ENCODE assay signal across 8 cellular contexts in genomic region chr12:47815447-47815846, GRCh38. TPM values are rescaled to one million over a fixed set of nuclear protein-coding genes. Genes with fewer than 3 reads are reported as not detected.
A peak's percentile ranks its signal among the peaks of the same experiment; 100 is the strongest.
DNase-seq lines count a peak whose midpoint lies in the region; ATAC-seq and TF ChIP-seq lines count a peak whose summit lies in the region.
"Not testable (repeated sequence)": the region's sequence is repeated elsewhere in the genome, so short reads cannot be mapped to it uniquely, and the experiment has no call there.

No MANE protein-coding gene starts in this region.

- H3K9me3 ChIP-seq in A673 (ENCODE audit: low read depth, low read length, poor library complexity, severe bottlenecking) = not testable (repeated sequence)

- peak overlapping the region; percentile 99 for H3K4me2 ChIP-seq in KMS-11

- not testable (repeated sequence) for H4K20me1 ChIP-seq in KMS-11 (ENCODE audit: insufficient read depth)

- BruUV-seq in A673 (replicated peaks; lab: Mats Ljungman, UMichigan) = TSS peak; percentile 2

- not testable (repeated sequence) for H3K9ac ChIP-seq in KMS-11

- H3K27me3 Mint-ChIP-seq in T-helper 2 cell treated with Interferon-gamma antibody and Interleukin-4, amounts not matched to agents 5 μg/mL and 100 μg/mL, for 36 hours (ENCODE audit: low read depth); effector memory CD8-positive, alpha-beta T cell; neural crest cell (ENCODE audit: low read depth); stimulated activated naive CD8-positive, alpha-beta T cell treated with anti-CD3 and anti-CD28 coated beads, Interleukin-15, Interleukin-2, amounts not matched to agents 100 ng/mL and 50 ng/mL, for 24 hours: not testable (repeated sequence)
- peaks cover 8 to 20% (median 12%) of the 10 kb centered on the region in 3 donors for H3K27me3 Mint-ChIP-seq in immature natural killer cell (ENCODE audit: low read depth in 3 of 3)

- not testable (repeated sequence) for H2AFZ ChIP-seq in KMS-11 (ENCODE audit: low read depth)

- not testable (repeated sequence) for H3K9me3 Mint-ChIP-seq in T-helper 2 cell treated with Interferon-gamma antibody and Interleukin-4, amounts not matched to agents 5 μg/mL and 100 μg/mL, for 36 hours; activated naive CD4-positive, alpha-beta T cell treated with anti-CD3 and anti-CD28 coated beads, Interleukin-2, amount 50 U/mL, for 72 hours; effector memory CD8-positive, alpha-beta T cell; immature natural killer cell; neural crest cell; stimulated activated naive CD8-positive, alpha-beta T cell treated with anti-CD3 and anti-CD28 coated beads, Interleukin-15, Interleukin-2, amounts not matched to agents 100 ng/mL and 50 ng/mL, for 24 hours

- H3K27ac ChIP-seq in A673 (ENCODE audit: low read depth, low read length, poor library complexity, severe bottlenecking) = not testable (repeated sequence)
- H3K27ac ChIP-seq in KMS-11 = peak overlapping the region; percentile 88

- DNase-seq in A673 (ENCODE audit: low spot score); T-helper 2 cell treated with Interferon-gamma antibody and Interleukin-4, amounts not matched to agents 5 μg/mL and 100 μg/mL, for 36 hours (ENCODE audit: low spot score); activated naive CD4-positive, alpha-beta T cell treated with anti-CD3 and anti-CD28 coated beads, Interleukin-2, amount 50 U/mL, for 72 hours (ENCODE audit: low spot score in 2 of 2); effector memory CD8-positive, alpha-beta T cell; immature natural killer cell; neural crest cell (ENCODE audit: low read depth, low spot score): not testable (repeated sequence)

- H3K27ac Mint-ChIP-seq in T-helper 2 cell treated with Interferon-gamma antibody and Interleukin-4, amounts not matched to agents 5 μg/mL and 100 μg/mL, for 36 hours = peak overlapping the region; percentile 96
- H3K27ac Mint-ChIP-seq in activated naive CD4-positive, alpha-beta T cell treated with anti-CD3 and anti-CD28 coated beads, Interleukin-2, amount 50 U/mL, for 72 hours = peak overlapping the region; percentile 99 to 100
- H3K27ac Mint-ChIP-seq in effector memory CD8-positive, alpha-beta T cell = peak overlapping the region; percentile 99
- H3K27ac Mint-ChIP-seq in immature natural killer cell = peak overlapping the region; percentile 90 to 98 (median 95)
- not testable (repeated sequence) for H3K27ac Mint-ChIP-seq in neural crest cell (ENCODE audit: unreplicated experiment)
- H3K27ac Mint-ChIP-seq in stimulated activated naive CD8-positive, alpha-beta T cell treated with anti-CD3 and anti-CD28 coated beads, Interleukin-15, Interleukin-2, amounts not matched to agents 100 ng/mL and 50 ng/mL, for 24 hours = peak overlapping the region; percentile 100

- TF ChIP-seq CTCF in A673 (conservative IDR thresholded peaks at IDR 0.05; ENCODE audit: low read depth, low read length); KMS-11 (conservative IDR thresholded peaks at IDR 0.05; ENCODE audit: low read depth, low read length); neural crest cell (conservative IDR thresholded peaks at IDR 0.05): not testable (repeated sequence)

- not testable (repeated sequence) for H3K27me3 ChIP-seq in A673 (replicated peaks; ENCODE audit: insufficient read depth, low read depth, low read length, poor library complexity); KMS-11 (ENCODE audit: insufficient read depth, low read depth)

- H3K4me1 ChIP-seq in A673 (ENCODE audit: insufficient read depth, low read length, poor library complexity, severe bottlenecking) (peaks cover 66% of the 10 kb centered on the region), KMS-11 (ENCODE audit: low read depth, poor library complexity, severe bottlenecking) (peaks cover 75% of the 10 kb centered on the region)

- POLR2A ChIA-PET in A673 (lab: Charles Lee; ENCODE audit: low non-redundant PET) = not testable (repeated sequence)

- H3K79me2 ChIP-seq in KMS-11 (ENCODE audit: insufficient read depth, low read depth) = peaks cover 81% of the 10 kb centered on the region

- intact Hi-C loops in A673 (cut with micrococcal nuclease; ENCODE audit: unreplicated experiment) = not testable (repeated sequence)

- peaks cover 69% of the 10 kb centered on the region for H3K4me1 Mint-ChIP-seq in T-helper 2 cell treated with Interferon-gamma antibody and Interleukin-4, amounts not matched to agents 5 μg/mL and 100 μg/mL, for 36 hours (ENCODE audit: low read depth)
- peaks cover 74 to 79% of the 10 kb centered on the region in 2 donors for H3K4me1 Mint-ChIP-seq in effector memory CD8-positive, alpha-beta T cell (ENCODE audit: low read depth in 2 of 2)
- peaks cover 86 to 89% of the 10 kb centered on the region in 2 donors for H3K4me1 Mint-ChIP-seq in immature natural killer cell
- H3K4me1 Mint-ChIP-seq in neural crest cell = peaks cover 71% of the 10 kb centered on the region
- H3K4me1 Mint-ChIP-seq in stimulated activated naive CD8-positive, alpha-beta T cell treated with anti-CD3 and anti-CD28 coated beads, Interleukin-15, Interleukin-2, amounts not matched to agents 100 ng/mL and 50 ng/mL, for 24 hours (ENCODE audit: low read depth) = peaks cover 80% of the 10 kb centered on the region

- not testable (repeated sequence) for H3K4me3 ChIP-seq in A673 (ENCODE audit: low read depth, low read length, poor library complexity, severe bottlenecking); KMS-11 (IDR thresholded peaks at IDR 0.05; ENCODE audit: insufficient read depth, low read depth, low read length)

- not testable (repeated sequence) for ATAC-seq in activated naive CD4-positive, alpha-beta T cell treated with anti-CD3 and anti-CD28 coated beads, Interleukin-2, amount 50 U/mL, for 72 hours; effector memory CD8-positive, alpha-beta T cell (replicated peaks)

- not testable (repeated sequence) for H3K36me3 ChIP-seq in A673 (ENCODE audit: insufficient read depth, low read length, poor library complexity, severe bottlenecking); KMS-11 (ENCODE audit: insufficient read depth)

- CTCF ChIA-PET in A673 (lab: Charles Lee) = not testable (repeated sequence)

- H3K36me3 Mint-ChIP-seq in T-helper 2 cell treated with Interferon-gamma antibody and Interleukin-4, amounts not matched to agents 5 μg/mL and 100 μg/mL, for 36 hours (ENCODE audit: low read depth) = peaks cover 55% of the 10 kb centered on the region
- H3K36me3 Mint-ChIP-seq in activated naive CD4-positive, alpha-beta T cell treated with anti-CD3 and anti-CD28 coated beads, Interleukin-2, amount 50 U/mL, for 72 hours = peaks cover 45 to 72% of the 10 kb centered on the region in 2 donors
- peaks cover 28% of the 10 kb centered on the region for H3K36me3 Mint-ChIP-seq in effector memory CD8-positive, alpha-beta T cell (ENCODE audit: insufficient read depth)
- H3K36me3 Mint-ChIP-seq in immature natural killer cell; neural crest cell (ENCODE audit: low read depth): not testable (repeated sequence)
- H3K36me3 Mint-ChIP-seq in stimulated activated naive CD8-positive, alpha-beta T cell treated with anti-CD3 and anti-CD28 coated beads, Interleukin-15, Interleukin-2, amounts not matched to agents 100 ng/mL and 50 ng/mL, for 24 hours (ENCODE audit: low read depth) = peaks cover 62% of the 10 kb centered on the region

- H3K4me3 Mint-ChIP-seq in T-helper 2 cell treated with Interferon-gamma antibody and Interleukin-4, amounts not matched to agents 5 μg/mL and 100 μg/mL, for 36 hours = peak overlapping the region; percentile 87
- H3K4me3 Mint-ChIP-seq in effector memory CD8-positive, alpha-beta T cell = peak overlapping the region; percentile 34 to 95
- H3K4me3 Mint-ChIP-seq in immature natural killer cell (peak overlapping the region in 4 of 5 donors; percentile 81 to 90 (median 86)), neural crest cell (peak overlapping the region; percentile 53)
- peak overlapping the region; percentile 91 for H3K4me3 Mint-ChIP-seq in stimulated activated naive CD8-positive, alpha-beta T cell treated with anti-CD3 and anti-CD28 coated beads, Interleukin-15, Interleukin-2, amounts not matched to agents 100 ng/mL and 50 ng/mL, for 24 hours

RNA-seq across cellular contexts. Expression of gene HDAC7, which starts 4.3 kb away (rescaled TPM):
- total RNA-seq in A673 (2021) = 58.9 and 63.0 TPM in 2 replicates
- 100 to 1,000 TPM; 285 to 334 TPM for total RNA-seq in activated naive CD4-positive, alpha-beta T cell treated with anti-CD3 and anti-CD28 coated beads, Interleukin-2, amount 50 U/mL, for 72 hours
- polyA plus RNA-seq in immature natural killer cell = 10 to 100 TPM in 2 of 3 donors, 1 to 10 TPM in 1; 5.9 to 29.1 (median 11.5) TPM
- 76.0 and 76.6 TPM in 2 replicates for total RNA-seq in neural crest cell

RNA-seq across cellular contexts. Expression of gene SLC48A1, which starts 42.4 kb away (rescaled TPM):
- 39.3 and 39.8 TPM in 2 replicates for total RNA-seq in A673 (2021)
- 1 to 10 TPM; 5.2 to 7.4 TPM for total RNA-seq in activated naive CD4-positive, alpha-beta T cell treated with anti-CD3 and anti-CD28 coated beads, Interleukin-2, amount 50 U/mL, for 72 hours
- 1 to 10 TPM in 2 of 3 donors, under 1 TPM in 1; 0.54 to 5.6 (median 3.1) TPM for polyA plus RNA-seq in immature natural killer cell
- 11.6 and 13.0 TPM in 2 replicates for total RNA-seq in neural crest cell

RNA-seq across cellular contexts. Expression of gene RAPGEF3, which starts 56.8 kb away (rescaled TPM):
- total RNA-seq in A673 (2021) (4.3 and 5.7 TPM in 2 replicates), neural crest cell (0.89 and 1.4 TPM in 2 replicates)
- 1 to 10 TPM; 1.1 to 2.7 TPM for total RNA-seq in activated naive CD4-positive, alpha-beta T cell treated with anti-CD3 and anti-CD28 coated beads, Interleukin-2, amount 50 U/mL, for 72 hours
- under 1 TPM in 1 of 3 donors, not detected in 2; 0.25 TPM for polyA plus RNA-seq in immature natural killer cell
